Comparison of ENCODE assay signal across 22 cellular contexts in the genomic region with DNA sequence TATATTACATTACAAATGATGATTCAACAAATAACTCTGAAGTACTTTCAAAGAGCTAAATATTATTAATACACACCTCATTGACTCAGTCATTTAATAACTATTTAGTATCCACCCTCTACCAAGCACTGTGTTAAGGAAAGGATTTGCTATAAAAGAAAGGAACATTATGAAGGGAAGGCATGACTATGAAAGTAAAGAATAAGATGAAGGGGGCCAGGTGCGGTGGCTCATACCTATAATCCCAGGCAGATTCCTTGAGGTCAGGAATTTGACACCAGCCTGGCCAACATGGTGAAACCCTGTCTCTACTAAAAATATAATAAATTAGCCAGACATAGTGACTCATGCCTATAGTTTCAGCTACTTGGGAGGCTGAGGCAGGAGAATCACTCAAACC.
"Had no signal": no experiment of that assay in that cellular context is flagged by ENCODE, and none has a peak within 500 bp of the region (broad histone marks: within the 10 kb centered on the region; RNA-seq: fewer than 3 reads in every experiment).

No MANE protein-coding gene starts in this region.

- H3K27me3 Mint-ChIP-seq: activated CD4-positive, alpha-beta T cell treated with anti-CD3 and anti-CD28 coated beads, Interleukin-2, amount 10 ng/mL, durations not matched to agents 24 days and 14 days; activated naive CD4-positive, alpha-beta T cell treated with anti-CD3 and anti-CD28 coated beads, Interleukin-2, amount 50 U/mL, for 24 hours; naive B cell; stimulated activated memory B cell treated with anti-CD40 and anti-IgM and Interleukin-4, amounts not matched to agents 10 μg/mL and 1 μg/mL and 100 μg/mL, for 72 hours had no signal

- DNase-seq: activated CD4-positive, alpha-beta T cell treated with anti-CD3 and anti-CD28 coated beads, Interleukin-2, amount 10 ng/mL, durations not matched to agents 24 days and 14 days; activated CD4-positive, CD25-positive, alpha-beta regulatory T cell; activated CD8-positive, alpha-beta memory T cell treated with anti-CD3 and anti-CD28 coated beads, Interleukin-2, amount 50 U/mL, for 4 hours; activated CD8-positive, alpha-beta T cell treated with anti-CD3 and anti-CD28 coated beads, Interleukin-2, amount 10 ng/mL, durations not matched to agents 7 days and 5 days; activated effector memory CD4-positive, alpha-beta T cell treated with anti-CD3 and anti-CD28 coated beads, Interleukin-2, amount 50 U/mL, for 16 hours; activated T-cell treated with anti-CD3 and anti-CD28 coated beads, Interleukin-2, amount 50 U/mL, for 48 hours; adrenal gland; effector CD8-positive, alpha-beta T cell; heart left ventricle; immature natural killer cell; midbrain; naive B cell; ovary; uterus had no signal

- H3K9me3 ChIP-seq: ovary had no signal

- FAIRE-seq: endothelial cell of umbilical vein, frontal cortex had no signal

- H3K9ac ChIP-seq: neural progenitor cell had no signal

- H3K27me3 ChIP-seq: adrenal gland, heart left ventricle, neural progenitor cell, ovary, tibial nerve, uterus had no signal

- H3K4me3 Mint-ChIP-seq: activated CD4-positive, alpha-beta T cell treated with anti-CD3 and anti-CD28 coated beads, Interleukin-2, amount 10 ng/mL, durations not matched to agents 24 days and 14 days; activated CD8-positive, alpha-beta T cell treated with anti-CD3 and anti-CD28 coated beads, Interleukin-2, amount 10 ng/mL, durations not matched to agents 7 days and 5 days; activated naive CD4-positive, alpha-beta T cell treated with anti-CD3 and anti-CD28 coated beads, Interleukin-2, amount 50 U/mL, for 24 hours; brain; immature natural killer cell; naive B cell; neural progenitor cell; stimulated activated memory B cell treated with anti-CD40 and anti-IgM and Interleukin-4, amounts not matched to agents 10 μg/mL and 1 μg/mL and 100 μg/mL, for 72 hours had no signal

- H3K4me3 ChIP-seq: adrenal gland, heart left ventricle, lung, neural progenitor cell, ovary, tibial nerve, uterus had no signal

- H3K36me3 Mint-ChIP-seq: activated naive CD4-positive, alpha-beta T cell treated with anti-CD3 and anti-CD28 coated beads, Interleukin-2, amount 50 U/mL, for 24 hours; brain; immature natural killer cell; naive B cell; neural progenitor cell; stimulated activated memory B cell treated with anti-CD40 and anti-IgM and Interleukin-4, amounts not matched to agents 10 μg/mL and 1 μg/mL and 100 μg/mL, for 72 hours had no signal

- H3K4me2 ChIP-seq: neural progenitor cell had no signal

- H3K36me3 ChIP-seq: adrenal gland, heart left ventricle, neural progenitor cell, ovary, tibial nerve, uterus had no signal

- H3K4me1 ChIP-seq: adrenal gland, heart left ventricle, neural progenitor cell, tibial nerve, uterus had no signal

- H3K4me1 Mint-ChIP-seq: activated CD4-positive, alpha-beta T cell treated with anti-CD3 and anti-CD28 coated beads, Interleukin-2, amount 10 ng/mL, durations not matched to agents 24 days and 14 days; activated naive CD4-positive, alpha-beta T cell treated with anti-CD3 and anti-CD28 coated beads, Interleukin-2, amount 50 U/mL, for 24 hours; brain; immature natural killer cell; naive B cell; neural progenitor cell; stimulated activated memory B cell treated with anti-CD40 and anti-IgM and Interleukin-4, amounts not matched to agents 10 μg/mL and 1 μg/mL and 100 μg/mL, for 72 hours had no signal

- H3K27ac Mint-ChIP-seq: activated CD4-positive, alpha-beta T cell treated with anti-CD3 and anti-CD28 coated beads, Interleukin-2, amount 10 ng/mL, durations not matched to agents 24 days and 14 days; activated CD8-positive, alpha-beta T cell treated with anti-CD3 and anti-CD28 coated beads, Interleukin-2, amount 10 ng/mL, durations not matched to agents 7 days and 5 days; activated naive CD4-positive, alpha-beta T cell treated with anti-CD3 and anti-CD28 coated beads, Interleukin-2, amount 50 U/mL, for 24 hours; brain; immature natural killer cell; naive B cell; neural progenitor cell; stimulated activated memory B cell treated with anti-CD40 and anti-IgM and Interleukin-4, amounts not matched to agents 10 μg/mL and 1 μg/mL and 100 μg/mL, for 72 hours had no signal

- H3K27ac ChIP-seq: adrenal gland, heart left ventricle, neural progenitor cell, ovary, tibial nerve, uterus had no signal

- ATAC-seq: activated CD8-positive, alpha-beta T cell treated with anti-CD3 and anti-CD28 coated beads, Interleukin-2, amount 10 ng/mL, durations not matched to agents 7 days and 5 days; heart left ventricle; stimulated activated memory B cell treated with anti-CD40 and anti-IgM and Interleukin-4, amounts not matched to agents 10 μg/mL and 1 μg/mL and 100 μg/mL, for 72 hours had no signal
